31 cellular contexts compared by ENCODE assay signal in the genomic region with DNA sequence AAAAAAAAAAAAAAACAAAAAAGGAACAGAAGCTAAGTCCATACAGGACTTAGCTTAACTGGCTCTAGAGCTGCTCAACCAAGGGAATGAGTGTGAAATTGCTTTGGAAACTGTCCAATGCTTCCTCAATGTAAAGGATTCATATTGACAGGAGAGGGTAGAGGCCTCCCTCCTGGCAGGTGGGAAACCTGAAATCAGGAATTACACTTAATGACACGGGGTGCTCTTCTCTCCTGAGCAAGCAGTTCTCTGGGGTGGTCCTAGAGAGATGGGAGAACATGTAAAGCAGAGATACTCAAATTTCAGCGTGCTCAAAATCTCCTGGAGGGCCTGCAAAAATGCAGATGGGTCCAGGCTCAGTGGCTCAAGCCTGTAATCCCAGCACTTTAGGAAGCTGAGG.
"Had no signal": no experiment of that assay in that cellular context is flagged by ENCODE, and none has a peak within 500 bp of the region (broad histone marks: within the 10 kb centered on the region; RNA-seq: fewer than 3 reads in every experiment).

No MANE protein-coding gene starts in this region.

- H3K36me3 Mint-ChIP-seq: T-cell had no signal

- H3K4me3 Mint-ChIP-seq: T-cell had no signal

- ATAC-seq: PC-3, SK-N-SH treated with all-trans-retinoic acid at 6 μM for 48 hours, T-cell had no signal

- H3K27me3 ChIP-seq: Peyer's patch had no signal

- DNase-seq: Kasumi-1, KG1, MG63, NCI-H1048, NCI-H1092 treated with DMSO at 0.1 percent for 48 hours, NCI-H1105 treated with DMSO at 0.1 percent for 48 hours, NCI-H1417, NCI-H1436, NCI-H146, NCI-H1694, NCI-H187, NCI-H1930, NCI-H2029 treated with DMSO at 0.1 percent for 48 hours, NCI-H2081 treated with DMSO at 0.1 percent for 48 hours, NCI-H2107, NCI-H2171, NCI-H226, NCI-H446 treated with DMSO at 0.1 percent for 48 hours, NCI-H510A, NCI-H524, NCI-H526, NCI-H774, OCI-M1, PC-3, Peyer's patch, Right ventricle myocardium superior, RPMI8226, SHP77 treated with DMSO at 0.1 percent for 48 hours, T-cell had no signal

- H3K4me1 Mint-ChIP-seq: T-cell had no signal

- H3K4me1 ChIP-seq: Peyer's patch had no signal

- H3K27ac Mint-ChIP-seq: T-cell had no signal

- H3K9me3 Mint-ChIP-seq: T-cell had no signal

- H3K27ac ChIP-seq: Peyer's patch, SK-N-MC had no signal

- H3K9me3 ChIP-seq: MG63, Peyer's patch had no signal

- H3K4me3 ChIP-seq: MG63, Peyer's patch, SK-N-MC had no signal

- H3K36me3 ChIP-seq: MG63, Peyer's patch had no signal
